Comparison of ENCODE assay signal across 8 cellular contexts in the genomic region with DNA sequence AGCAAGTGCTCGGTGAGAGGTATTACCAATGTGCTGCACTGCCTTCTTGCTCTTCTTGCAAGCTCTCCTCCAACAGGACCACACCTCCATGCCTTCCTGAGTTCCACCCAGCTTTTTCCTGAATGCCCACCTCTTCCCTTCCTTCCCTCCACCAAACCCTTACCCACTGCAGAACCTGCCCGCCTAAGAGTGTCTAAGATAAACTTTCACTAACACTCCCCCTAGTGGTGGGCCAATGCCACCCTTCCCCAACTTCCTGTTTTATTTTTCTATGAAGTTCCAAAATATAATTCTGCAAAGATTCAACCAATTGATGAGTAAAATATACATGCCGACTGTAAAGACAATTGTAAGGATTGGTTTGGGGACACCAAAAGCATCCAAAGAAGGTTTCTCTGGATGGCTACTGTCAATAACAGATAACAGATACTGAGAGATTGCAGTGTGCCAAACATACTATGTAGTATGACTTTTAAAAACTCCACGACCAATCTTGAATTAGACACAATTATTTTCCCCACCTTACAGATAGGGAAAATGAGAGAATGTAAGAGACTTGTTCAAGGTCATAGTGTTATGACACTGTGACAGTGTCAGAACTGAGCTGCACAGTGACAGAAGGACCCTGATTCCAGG. TPM values are rescaled to one million over a fixed set of nuclear protein-coding genes. Genes with fewer than 3 reads are reported as not detected.
DNase-seq lines count a peak whose midpoint lies in the region; ATAC-seq and TF ChIP-seq lines count a peak whose summit lies in the region.

No MANE protein-coding gene starts in this region.

- in situ Hi-C loops in HAP-1 (cut with MboI; ENCODE audit: low sequenced_read_pairs), result no loop called here

- H3K36me3 ChIP-seq in HAP-1 (replicated peaks) (no peaks in the 10 kb centered on the region), suprapubic skin (no peaks in the 10 kb centered on the region)
- no peaks in the 10 kb centered on the region for H3K36me3 ChIP-seq in effector memory CD4-positive, alpha-beta T cell (ENCODE audit: control insufficient read depth, insufficient read depth, low read length)

- H3K36me3 Mint-ChIP-seq in naive B cell, result no peaks in the 10 kb centered on the region

- H3K9me3 ChIP-seq in HAP-1 (no peaks in the 10 kb centered on the region), suprapubic skin (no peaks in the 10 kb centered on the region)
- no peaks in the 10 kb centered on the region for H3K9me3 ChIP-seq in effector memory CD4-positive, alpha-beta T cell (ENCODE audit: control insufficient read depth, low read length)

- peaks cover 0 to 20% (median 5%) of the 10 kb centered on the region in 3 donors for H3K27me3 Mint-ChIP-seq in naive B cell

- no peak overlapping the region for H3K4me3 Mint-ChIP-seq in naive B cell

- DNase-seq in Daoy (ENCODE audit: low read depth) (peak; percentile 62), HAP-1 (ENCODE audit: low spot score in 2 of 2) (peak; percentile 24 to 75), NCI-H2227 (lab: John Stamatoyannopoulos, UW; ENCODE audit: unreplicated experiment) (peak; percentile 63), naive B cell (peak; percentile 33), suprapubic skin (ENCODE audit: low spot score in 2 of 2) (peak in 1 of 2 donors; percentile 68)
- peak; percentile 12 to 40 for DNase-seq in activated CD4-positive, alpha-beta T cell treated with anti-CD3 and anti-CD28 coated beads, Interleukin-2, amount 50 U/mL, for 24 hours (ENCODE audit: low read depth in 1 of 2, low spot score in 1 of 2)
- DNase-seq in effector memory CD4-positive, alpha-beta T cell, result peak; percentile 5 to 28 (median 12)

- H3K9me3 Mint-ChIP-seq in naive B cell, result peaks cover 0 to 4% (median 2%) of the 10 kb centered on the region in 7 donors

- H3K4me1 ChIP-seq in HAP-1 (no peaks in the 10 kb centered on the region), suprapubic skin (peaks cover 6% of the 10 kb centered on the region)
- H3K4me1 ChIP-seq in effector memory CD4-positive, alpha-beta T cell (ENCODE audit: control insufficient read depth, insufficient read depth, low read length, poor library complexity, severe bottlenecking), result no peaks in the 10 kb centered on the region

- H3K4me1 Mint-ChIP-seq in naive B cell, result peaks cover 3 to 6% (median 4%) of the 10 kb centered on the region in 3 donors

- no peak overlapping the region for H3K4me3 ChIP-seq in HAP-1
- no peak overlapping the region for H3K4me3 ChIP-seq in effector memory CD4-positive, alpha-beta T cell (ENCODE audit: insufficient read depth, low read depth, low read length, poor library complexity, severe bottlenecking)
- H3K4me3 ChIP-seq in suprapubic skin, result no peak overlapping the region

- H3K27ac ChIP-seq in effector memory CD4-positive, alpha-beta T cell (ENCODE audit: insufficient read depth, low read length, poor library complexity, severe bottlenecking), result no peak overlapping the region
- no peak overlapping the region for H3K27ac ChIP-seq in suprapubic skin

- peaks cover 21% of the 10 kb centered on the region for H3K27me3 ChIP-seq in HAP-1 (ENCODE audit: low read depth)
- no peaks in the 10 kb centered on the region for H3K27me3 ChIP-seq in effector memory CD4-positive, alpha-beta T cell (replicated peaks; ENCODE audit: control insufficient read depth, insufficient read depth, low read length, poor library complexity, severe bottlenecking)
- no peaks in the 10 kb centered on the region for H3K27me3 ChIP-seq in suprapubic skin

- H3K27ac Mint-ChIP-seq in naive B cell, result no peak overlapping the region

- 61% methylated on average over 4 of the region's 4 CpGs for WGBS in suprapubic skin

- no peak for TF ChIP-seq EP300 in suprapubic skin (IDR thresholded peaks at IDR 0.05)

- no peak for TF ChIP-seq POLR2A in suprapubic skin (IDR thresholded peaks at IDR 0.05)

- peak; percentile 66 to 77 for TF ChIP-seq CTCF in suprapubic skin (IDR thresholded peaks at IDR 0.05)

- ATAC-seq in naive B cell (ENCODE audit: low read depth in 2 of 2) (peak; percentile 48 to 63), HG02840 (IDR thresholded peaks at IDR 0.05; ENCODE audit: low FRiP score, unreplicated experiment) (no peak)

RNA-seq across cellular contexts. Expression of gene BMAL1, which starts 38.6 kb away (rescaled TPM):
- total RNA-seq in Daoy (2014; rRNA removed; shearing (Covaris generic)), result 20.1 and 29.8 TPM in 2 replicates
- 1 to 10 TPM; 3.7 to 6.5 (median 4.6) TPM for polyA plus RNA-seq in naive B cell (ENCODE audit: low read depth in 6 of 6)
- total RNA-seq in suprapubic skin, result 100 to 1,000 TPM in 1 of 4 donors, 10 to 100 TPM in 3; 57.8 to 143 (median 80.8) TPM
